In genomic region chr10:93496322-93497041, GRCh38 we compare ENCODE assay signal across 8 cellular contexts. TPM values are rescaled to one million over a fixed set of nuclear protein-coding genes. Genes with fewer than 3 reads are reported as not detected.
DNase-seq lines count a peak whose midpoint lies in the region; ATAC-seq and TF ChIP-seq lines count a peak whose summit lies in the region.

Gene CEP55, plus strand, starts transcription at chr10:93496612. Its CDS starts 3,440 bp downstream, at chr10:93500052.

- TF ChIP-seq CTCF in BJ (IDR thresholded peaks at IDR 0.05; ENCODE audit: insufficient read depth, low read depth, low read length): no peak

- CTCF ChIA-PET in BJ (lab: Yijun Ruan, JAX): interaction anchor here (0.7 to 2.5 kb wide), 8 partner anchors 10 to 143 kb away, joined by 3 to 15 read pairs (median 4); partner anchors contain the start of gene MYOF

- no peaks in the 10 kb centered on the region for H3K27me3 ChIP-seq in BJ (ENCODE audit: control insufficient read depth, insufficient read depth, low read length)

- DNase-seq in BJ (ENCODE audit: low read depth): peak; percentile 77
- DNase-seq in NCI-H526 (lab: John Stamatoyannopoulos, UW): peak; percentile 57 to 92
- DNase-seq in activated CD4-positive, alpha-beta T cell treated with anti-CD3 and anti-CD28 coated beads for 4 hours: peak; percentile 90 to 92
- peak; percentile 67 for DNase-seq in cortex of kidney (lab: John Stamatoyannopoulos, UW)
- peak; percentile 95 for DNase-seq in left lobe of liver (ENCODE audit: low spot score)
- peak; percentile 95 to 96 for DNase-seq in stimulated activated CD4-positive, alpha-beta T cell treated with anti-CD3 and anti-CD28 coated beads, Interleukin-2, amount 100 ng/mL, for 24 hours

- no peaks in the 10 kb centered on the region for H3K36me3 ChIP-seq in BJ (ENCODE audit: control insufficient read depth, insufficient read depth, low read length)

- peak within 1 kb of the TSS; percentile 50 for H3K4me3 ChIP-seq in BJ (ENCODE audit: low read depth, low read length)

- ATAC-seq in GM19324 (IDR thresholded peaks at IDR 0.05; ENCODE audit: low FRiP score, unreplicated experiment) (peak; percentile 99), HG03460 (IDR thresholded peaks at IDR 0.05; ENCODE audit: unreplicated experiment) (peak; percentile 98), left lobe of liver (peak; percentile 100)

- POLR2A ChIA-PET in BJ (lab: Charles Lee): interaction anchor here (0.6 kb wide), 1 partner anchor 1782 kb away, joined by 11 read pairs; no protein-coding TSS in a partner anchor

RNA-seq across cellular contexts. Expression of gene CEP55, which starts in this region (rescaled TPM):
- 16.8 and 28.2 TPM in 2 replicates for polyA plus RNA-seq in BJ (2011; rRNA removed)
- 3.7 and 5.4 TPM in 2 replicates for polyA minus RNA-seq in BJ (2011; rRNA and poly(A)+ RNA removed)
- total RNA-seq in left lobe of liver: 0.08 TPM

Comparison
In these comparisons a context has a peak if more than half of its experiments do, and no peak if none do; other contexts are left out.
1. Peak in every context shown above with its lines: DNase-seq, ATAC-seq and H3K4me3 ChIP-seq.
2. Peak in DNase-seq and ATAC-seq in left lobe of liver; RNA of the gene not detected or under 1 TPM.